Comparison of ENCODE assay signal across 8 cellular contexts in the genomic region with DNA sequence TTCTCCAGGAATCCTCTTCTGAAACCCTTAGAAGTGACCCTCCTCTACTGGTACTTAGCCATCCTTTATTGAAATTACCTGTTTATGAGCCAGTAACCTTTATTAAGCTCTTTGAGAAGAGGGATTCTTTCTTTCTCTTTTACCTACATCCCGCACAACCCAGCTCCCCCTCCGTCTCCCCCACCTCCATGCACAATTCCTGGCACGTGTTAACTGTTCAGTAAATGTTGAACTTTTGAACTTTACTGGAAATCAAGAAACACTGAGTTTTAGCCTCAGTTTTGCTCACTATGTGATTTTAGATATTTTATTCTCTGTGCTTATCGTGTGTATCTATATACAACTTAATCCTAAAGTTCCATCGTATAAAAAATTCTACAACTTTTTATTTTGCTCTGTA. TPM values are rescaled to one million over a fixed set of nuclear protein-coding genes. Genes with fewer than 3 reads are reported as not detected.
DNase-seq lines count a peak whose midpoint lies in the region; ATAC-seq and TF ChIP-seq lines count a peak whose summit lies in the region.

No MANE protein-coding gene starts in this region.

- CTCF ChIA-PET in T-cell (lab: Charles Lee) = no interaction called here

- WGBS in gastroesophageal sphincter (ENCODE audit: low coverage in 1 of 2), 2 donors = 17 to 21% methylated on average over 5 of the region's 5 CpGs

- peaks cover 4 to 57% (median 6%) of the 10 kb centered on the region in 3 donors for H3K4me1 ChIP-seq in gastroesophageal sphincter

- ATAC-seq in T-cell (replicated peaks in 1 of 4) (no peak), gastroesophageal sphincter (no peak), HG03460 (IDR thresholded peaks at IDR 0.05; ENCODE audit: unreplicated experiment) (no peak)
- no peak for ATAC-seq in stimulated activated effector memory CD8-positive, alpha-beta T cell treated with anti-CD3 and anti-CD28 coated beads, Interleukin-12 subunit alpha, Interleukin-12 subunit beta, amount 100 ng/mL, for 72 hours

- no peaks in the 10 kb centered on the region for H3K27me3 Mint-ChIP-seq in T-cell

- TF ChIP-seq EP300 in gastroesophageal sphincter (IDR thresholded peaks at IDR 0.05) = no peak

- peak overlapping the region in 3 of 4 donors; percentile 17 to 31 (median 24) for H3K27ac ChIP-seq in gastroesophageal sphincter

- H3K4me3 Mint-ChIP-seq in T-cell = peak overlapping the region; percentile 88 to 94 (median 92)
- peak overlapping the region; percentile 89 for H3K4me3 Mint-ChIP-seq in stimulated activated effector memory CD8-positive, alpha-beta T cell treated with anti-CD3 and anti-CD28 coated beads, Interleukin-12 subunit alpha, Interleukin-12 subunit beta, amount 100 ng/mL, for 72 hours

- peak overlapping the region in 1 of 2 donors; percentile 36 for H3K27ac Mint-ChIP-seq in T-cell
- peak overlapping the region; percentile 94 for H3K27ac Mint-ChIP-seq in stimulated activated effector memory CD8-positive, alpha-beta T cell treated with anti-CD3 and anti-CD28 coated beads, Interleukin-12 subunit alpha, Interleukin-12 subunit beta, amount 100 ng/mL, for 72 hours

- POLR2A ChIA-PET in T-cell (lab: Charles Lee) = interaction anchor here in 1 of 2 donors (0.7 kb wide), 1 partner anchor 29 kb away, joined by 11 read pairs; no protein-coding TSS in a partner anchor

- no peak for TF ChIP-seq CTCF in gastroesophageal sphincter (IDR thresholded peaks at IDR 0.05)

- H3K36me3 ChIP-seq in gastroesophageal sphincter = no peaks in the 10 kb centered on the region

- no peaks in the 10 kb centered on the region for H3K9me3 ChIP-seq in gastroesophageal sphincter

- DNase-seq in NCI-H2081 (lab: John Stamatoyannopoulos, UW) (peak; percentile 3), NCI-H2081 treated with DMSO at 0.1 percent for 48 hours (lab: John Stamatoyannopoulos, UW) (no peak), T-cell (no peak), iPS-NIHi7 (ENCODE audit: extremely low spot score) (no peak)
- no peak for DNase-seq in stimulated activated effector memory CD8-positive, alpha-beta T cell treated with anti-CD3 and anti-CD28 coated beads, Interleukin-12 subunit alpha, Interleukin-12 subunit beta, amount 100 ng/mL, for 72 hours (ENCODE audit: low spot score in 2 of 2)
- DNase-seq in activated CD4-positive, alpha-beta T cell treated with anti-CD3 and anti-CD28 coated beads, Interleukin-2, amount 50 U/mL, for 4 hours = no peak

- peaks cover 21% of the 10 kb centered on the region for H3K36me3 Mint-ChIP-seq in T-cell
- peaks cover 85% of the 10 kb centered on the region for H3K36me3 Mint-ChIP-seq in stimulated activated effector memory CD8-positive, alpha-beta T cell treated with anti-CD3 and anti-CD28 coated beads, Interleukin-12 subunit alpha, Interleukin-12 subunit beta, amount 100 ng/mL, for 72 hours

- peak overlapping the region; percentile 94 to 98 for H3K4me3 ChIP-seq in gastroesophageal sphincter

- H3K4me1 Mint-ChIP-seq in T-cell = peaks cover 50 to 71% (median 63%) of the 10 kb centered on the region in 3 donors
- H3K4me1 Mint-ChIP-seq in stimulated activated effector memory CD8-positive, alpha-beta T cell treated with anti-CD3 and anti-CD28 coated beads, Interleukin-12 subunit alpha, Interleukin-12 subunit beta, amount 100 ng/mL, for 72 hours = peaks cover 49% of the 10 kb centered on the region

- no peaks in the 10 kb centered on the region for H3K27me3 ChIP-seq in gastroesophageal sphincter

- H3K9me3 Mint-ChIP-seq in T-cell = no peaks in the 10 kb centered on the region
- H3K9me3 Mint-ChIP-seq in stimulated activated effector memory CD8-positive, alpha-beta T cell treated with anti-CD3 and anti-CD28 coated beads, Interleukin-12 subunit alpha, Interleukin-12 subunit beta, amount 100 ng/mL, for 72 hours = no peaks in the 10 kb centered on the region

- no peak for TF ChIP-seq POLR2A in gastroesophageal sphincter (IDR thresholded peaks at IDR 0.05)

RNA-seq across cellular contexts. Expression of gene TMED5, which starts 1.8 kb away (rescaled TPM):
- total RNA-seq in T-cell (10 to 100 TPM; 40.9 to 47.6 (median 44.8) TPM), gastroesophageal sphincter (10 to 100 TPM; 43.5 to 68.0 (median 60.5) TPM)

RNA-seq across cellular contexts. Expression of gene CCDC18, which starts 2.1 kb away (rescaled TPM):
- total RNA-seq in T-cell (10 to 100 TPM in 1 of 5 donors, 1 to 10 TPM in 4; 7.4 to 10.1 (median 8.8) TPM), gastroesophageal sphincter (1 to 10 TPM in 3 of 4 donors, under 1 TPM in 1; 0.81 to 4.7 (median 2.4) TPM)

Comparison
In these comparisons a context has a peak if more than half of its experiments do, and no peak if none do; other contexts are left out.
1. DNase-seq: peak in NCI-H2081 (2 of 2); none in NCI-H2081 treated with DMSO at 0.1 percent for 48 hours (single experiment), T-cell (0 of 34), stimulated activated effector memory CD8-positive, alpha-beta T cell treated with anti-CD3 and anti-CD28 coated beads, Interleukin-12 subunit alpha, Interleukin-12 subunit beta, amount 100 ng/mL, for 72 hours (0 of 2), activated CD4-positive, alpha-beta T cell treated with anti-CD3 and anti-CD28 coated beads, Interleukin-2, amount 50 U/mL, for 4 hours (0 of 2) and iPS-NIHi7 (single experiment).